8 cellular contexts compared by ENCODE assay signal in genomic region chr1:156740679-156741612, GRCh38. TPM values are rescaled to one million over a fixed set of nuclear protein-coding genes. Genes with fewer than 3 reads are reported as not detected.
DNase-seq lines count a peak whose midpoint lies in the region; ATAC-seq and TF ChIP-seq lines count a peak whose summit lies in the region.

Gene MRPL24, minus strand, starts transcription at chr1:156741088. Its CDS starts 2,384 bp downstream, at chr1:156738704.

- ATAC-seq in GM21825 (IDR thresholded peaks at IDR 0.05; ENCODE audit: unreplicated experiment) = peak; percentile 76

- H3K9me2 ChIP-seq in Karpas-422 (replicated peaks; ENCODE audit: insufficient read depth, low read length) = no peaks in the 10 kb centered on the region

- H3K27ac ChIP-seq in Karpas-422 (ENCODE audit: low read length) = peak within 1 kb of the TSS; percentile 58
- H3K27ac ChIP-seq in esophagus muscularis mucosa (replicated peaks in 1 of 4) = peak within 1 kb of the TSS; percentile 80 to 88 (median 85)
- peak within 1 kb of the TSS; percentile 90 for H3K27ac ChIP-seq in muscle layer of duodenum (ENCODE audit: low read length)

- H3K9ac ChIP-seq in Karpas-422 (ENCODE audit: low read length) = peak within 1 kb of the TSS; percentile 88

- WGBS in esophagus muscularis mucosa = 2% methylated on average over 36 of the region's 42 CpGs

- TF ChIP-seq EP300 in esophagus muscularis mucosa (IDR thresholded peaks at IDR 0.05) = no peak

- H3K79me2 ChIP-seq in Karpas-422 (ENCODE audit: low read length) = peaks cover 38% of the 10 kb centered on the region

- H3K9me3 ChIP-seq in Karpas-422 (ENCODE audit: low read length) (no peaks in the 10 kb centered on the region), esophagus muscularis mucosa (no peaks in the 10 kb centered on the region), muscle layer of duodenum (ENCODE audit: control insufficient read depth in 1 of 2, low read length in 2 of 2) (no peaks in the 10 kb centered on the region)

- H3K36me3 ChIP-seq in Karpas-422 (ENCODE audit: insufficient read depth, low read length) = peaks cover 15% of the 10 kb centered on the region; the same call in 1 of the 2 replicates
- H3K36me3 ChIP-seq in esophagus muscularis mucosa = peaks cover 14 to 62% (median 55%) of the 10 kb centered on the region in 4 donors
- peaks cover 28 to 55% of the 10 kb centered on the region in 2 donors for H3K36me3 ChIP-seq in muscle layer of duodenum (ENCODE audit: control insufficient read depth in 1 of 2, insufficient read depth in 2 of 2, low read length in 2 of 2)

- DNase-seq in DMS79 treated with DMSO at 0.1 percent for 48 hours (lab: John Stamatoyannopoulos, UW) (peak; percentile 99), Karpas-422 (peak; percentile 99), RKO (ENCODE audit: low spot score) (peak; percentile 100), activated T-helper 1 cell treated with Interleukin-2 at 50 U/mL for 16 hours (ENCODE audit: low read depth) (peak; percentile 94), esophagus muscularis mucosa (ENCODE audit: extremely low spot score) (peak; percentile 99)
- peak; percentile 95 to 98 for DNase-seq in stimulated activated CD8-positive, alpha-beta memory T cell treated with anti-CD3 and anti-CD28 coated beads, Interleukin-7, amount 100 ng/mL, for 4 hours (ENCODE audit: low read depth in 2 of 2)

- intact Hi-C loops in esophagus muscularis mucosa (cut with DNase I) = loop anchor here (1.0 kb wide), 1 partner anchor 12 kb away; no protein-coding TSS in a partner anchor

- TF ChIP-seq CTCF in esophagus muscularis mucosa (IDR thresholded peaks at IDR 0.05) = no peak

- peak; percentile 3 for TF ChIP-seq POLR2A in esophagus muscularis mucosa (IDR thresholded peaks at IDR 0.05; ENCODE audit: low read depth)

- no peak within 1 kb of the TSS for H2AFZ ChIP-seq in Karpas-422 (ENCODE audit: low read length)

- peak within 1 kb of the TSS; percentile 81 for H3K4me3 ChIP-seq in Karpas-422 (ENCODE audit: low read length)
- peak within 1 kb of the TSS; percentile 60 to 72 (median 66) for H3K4me3 ChIP-seq in esophagus muscularis mucosa
- H3K4me3 ChIP-seq in muscle layer of duodenum (ENCODE audit: low read depth in 1 of 2, low read length in 2 of 2) = peak within 1 kb of the TSS; percentile 86 to 92

- no peaks in the 10 kb centered on the region for H3K27me3 ChIP-seq in Karpas-422 (ENCODE audit: low read length)
- no peaks in the 10 kb centered on the region for H3K27me3 ChIP-seq in esophagus muscularis mucosa
- H3K27me3 ChIP-seq in muscle layer of duodenum (ENCODE audit: low read depth, low read length) = no peaks in the 10 kb centered on the region

- H3K4me2 ChIP-seq in Karpas-422 (ENCODE audit: low read depth, low read length, poor library complexity, severe bottlenecking) = peak within 1 kb of the TSS; percentile 91

- peaks cover 4% of the 10 kb centered on the region for H4K20me1 ChIP-seq in Karpas-422 (ENCODE audit: insufficient read depth, low read depth, low read length)

- H3K4me1 ChIP-seq in Karpas-422 (ENCODE audit: low read length) = peaks cover 34% of the 10 kb centered on the region
- H3K4me1 ChIP-seq in esophagus muscularis mucosa = peaks cover 24 to 45% (median 37%) of the 10 kb centered on the region in 4 donors
- H3K4me1 ChIP-seq in muscle layer of duodenum (ENCODE audit: control insufficient read depth in 1 of 2, insufficient read depth in 2 of 2, low read length in 2 of 2) = peaks cover 13 to 27% of the 10 kb centered on the region in 2 donors

RNA-seq across cellular contexts. Expression of gene MRPL24, which starts in this region (rescaled TPM):
- 102 and 113 TPM in 2 replicates for total RNA-seq in Karpas-422 (2014; rRNA removed; shearing (Covaris generic); ENCODE audit: low replicate concordance)
- 10 to 100 TPM; 43.5 to 67.4 (median 62.4) TPM for total RNA-seq in esophagus muscularis mucosa

Comparison
In these comparisons a context has a peak if more than half of its experiments do, and no peak if none do; other contexts are left out.
1. Peak in every context shown above with its lines: DNase-seq, ATAC-seq, H3K4me3 ChIP-seq and H3K27ac ChIP-seq.